In the genomic region with DNA sequence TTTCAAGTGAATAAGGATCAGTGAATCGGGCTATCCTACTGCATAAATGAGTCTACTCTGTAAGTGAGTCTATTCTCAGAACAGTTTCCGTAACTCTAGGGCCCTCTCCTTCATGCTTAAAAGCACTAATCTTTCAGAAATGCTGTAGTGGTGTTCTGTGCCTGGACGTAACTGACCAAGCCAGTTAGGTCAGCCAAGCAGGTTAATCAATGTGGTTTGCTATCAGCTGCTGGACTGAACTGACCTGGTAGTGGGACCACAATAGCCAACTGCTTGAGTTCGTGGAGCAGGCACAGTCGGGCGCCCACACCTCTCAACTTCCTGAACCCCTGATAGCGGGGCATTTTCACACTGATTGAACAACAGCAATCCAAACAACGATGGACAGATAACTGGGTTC, we compare ENCODE assay signal across 21 cellular contexts. TPM values are rescaled to one million over a fixed set of nuclear protein-coding genes. Genes with fewer than 3 reads are reported as not detected.
"Had no signal": no experiment of that assay in that cellular context is flagged by ENCODE, and none has a peak within 500 bp of the region (broad histone marks: within the 10 kb centered on the region; RNA-seq: fewer than 3 reads in every experiment).

No MANE protein-coding gene starts in this region.

- H3K4me3 ChIP-seq: suprapubic skin, upper lobe of left lung had no signal

- H3K27me3 ChIP-seq: suprapubic skin, upper lobe of left lung had no signal

- FAIRE-seq: keratinocyte had no signal

- H3K36me3 ChIP-seq: suprapubic skin, upper lobe of left lung had no signal

- ATAC-seq: activated CD8-positive, alpha-beta T cell treated with anti-CD3 and anti-CD28 coated beads, Interleukin-2, amount 10 ng/mL, durations not matched to agents 7 days and 5 days; effector memory CD8-positive, alpha-beta T cell; stimulated activated naive CD8-positive, alpha-beta T cell treated with anti-CD3 and anti-CD28 coated beads, Interleukin-15, Interleukin-2, amounts not matched to agents 100 U/mL and 50 U/mL, for 24 hours had no signal

- H3K27ac ChIP-seq: suprapubic skin, upper lobe of left lung had no signal

- DNase-seq: activated B cell treated with CpG ODN at 0.5 μM for 24 hours; activated CD4-positive, alpha-beta T cell treated with anti-CD3 and anti-CD28 coated beads, Interleukin-2, amount 10 ng/mL, durations not matched to agents 24 days and 14 days; activated CD8-positive, alpha-beta T cell treated with anti-CD3 and anti-CD28 coated beads, Interleukin-2, amount 10 ng/mL, durations not matched to agents 7 days and 5 days; activated naive CD4-positive, alpha-beta T cell treated with anti-CD3 and anti-CD28 coated beads for 36 hours; activated T-cell treated with anti-CD3 and anti-CD28 coated beads, Interleukin-2, amount 50 U/mL, for 24 hours; aorta; cerebellar nuclear complex; dermis blood vessel endothelial cell; effector memory CD8-positive, alpha-beta T cell; foreskin fibroblast; hypothalamus; occipital lobe; posterior cingulate gyrus; stimulated activated CD4-positive, alpha-beta T cell treated with anti-CD3 and anti-CD28 coated beads, Interleukin-2, amount 100 ng/mL, for 24 hours; stimulated activated naive CD8-positive, alpha-beta T cell treated with anti-CD3 and anti-CD28 coated beads, Interleukin-15, Interleukin-2, amounts not matched to agents 100 U/mL and 50 U/mL, for 24 hours; upper lobe of left lung had no signal

RNA-seq across cellular contexts. Expression of a gene that starts 6.8 kb away (rescaled TPM):
- total RNA-seq: activated CD4-positive, alpha-beta T cell treated with anti-CD3 and anti-CD28 coated beads, Interleukin-2, amount 10 ng/mL, durations not matched to agents 24 days and 14 days; activated CD8-positive, alpha-beta T cell treated with anti-CD3 and anti-CD28 coated beads, Interleukin-2, amount 10 ng/mL, durations not matched to agents 7 days and 5 days; glomerular endothelial cell; lung microvascular endothelial cell; T-helper 2 cell treated with Interferon-gamma antibody and Interleukin-4, amounts not matched to agents 100 ng/mL and 5 ng/mL, for 36 hours had no signal
